ENCODE assay signal across 9 cellular contexts in genomic region chr1:15578921-15579682, GRCh38. TPM values are rescaled to one million over a fixed set of nuclear protein-coding genes. Genes with fewer than 3 reads are reported as not detected.
A peak's percentile ranks its signal among the peaks of the same experiment; 100 is the strongest.
DNase-seq lines count a peak whose midpoint lies in the region; ATAC-seq, FAIRE-seq and TF ChIP-seq lines count a peak whose summit lies in the region.
"Had no signal": no experiment of that assay in that cellular context is flagged by ENCODE, and none has a peak within 500 bp of the region (broad histone marks: within the 10 kb centered on the region; RNA-seq: fewer than 3 reads in every experiment).

No MANE protein-coding gene starts in this region.

- H3K4me1 ChIP-seq in small intestine (ENCODE audit: control insufficient read depth in 2 of 2, insufficient read depth in 1 of 2, low read depth in 1 of 2, low read length in 1 of 2) (no peaks in the 10 kb centered on the region), adrenal gland (replicated peaks in 1 of 2) (peaks cover 0 to 1% of the 10 kb centered on the region in 2 donors)

- FAIRE-seq in small intestine (lab: Jason Lieb, UNC) (no peak), urothelium cell line (lab: Jason Lieb, UNC) (no peak)

- H3K27me3 ChIP-seq in small intestine (ENCODE audit: control insufficient read depth in 2 of 2, insufficient read depth in 2 of 2, low read length in 2 of 2) (no peaks in the 10 kb centered on the region), adrenal gland (no peaks in the 10 kb centered on the region)

- H3K9me3 ChIP-seq in small intestine (ENCODE audit: control insufficient read depth, low read depth) (no peaks in the 10 kb centered on the region), adrenal gland (replicated peaks in 1 of 3) (no peaks in the 10 kb centered on the region)

- H3K4me3 ChIP-seq in small intestine (ENCODE audit: low read depth in 1 of 2, low read length in 2 of 2) (no peak overlapping the region), adrenal gland (no peak overlapping the region)

- 75 to 87% (median 82%) methylated on average over 16 of the region's 16 CpGs for WGBS in small intestine, 3 donors
- 82 to 87% (median 86%) methylated on average over 7 to 16 of the region's 16 CpGs for WGBS in adrenal gland, 4 donors

- TF ChIP-seq CTCF in adrenal gland (IDR thresholded peaks at IDR 0.05): no peak

- DNase-seq in T-helper 1 cell: peak in 3 of 5 donors; percentile 6 to 79 (median 21)
- DNase-seq in small intestine: no peak
- no peak for DNase-seq in SHP77 treated with DMSO at 0.1 percent for 48 hours (lab: John Stamatoyannopoulos, UW)
- DNase-seq in urothelium cell line (ENCODE audit: low spot score): no peak
- no peak for DNase-seq in occipital lobe (lab: John Stamatoyannopoulos, UW)
- no peak for DNase-seq in adrenal gland
- DNase-seq: NCI-H1930 had no signal

- H3K36me3 ChIP-seq in small intestine (ENCODE audit: control insufficient read depth in 2 of 2, insufficient read depth in 2 of 2, low read length in 2 of 2) (no peaks in the 10 kb centered on the region), adrenal gland (replicated peaks in 1 of 2) (no peaks in the 10 kb centered on the region)

- H3K27ac ChIP-seq in angular gyrus (ENCODE audit: low read depth, low read length): peak overlapping the region; percentile 61
- H3K27ac ChIP-seq in small intestine (ENCODE audit: low read depth in 1 of 2, low read length in 1 of 2): peak overlapping the region; percentile 2 to 54
- H3K27ac ChIP-seq in adrenal gland: peak overlapping the region in 1 of 5 donors; percentile 29

- intact Hi-C loops in adrenal gland (cut with DNase I): no loop called here

- peak; percentile 60 for ATAC-seq in GM18907 (IDR thresholded peaks at IDR 0.05; ENCODE audit: unreplicated experiment)

- TF ChIP-seq POLR2A in adrenal gland (IDR thresholded peaks at IDR 0.05): no peak

RNA-seq across cellular contexts. Expression of gene AGMAT, which starts 5.7 kb away (rescaled TPM):
- 10 to 100 TPM; 18.9 to 32.2 (median 22.1) TPM for polyA plus RNA-seq in small intestine
- total RNA-seq in occipital lobe: 0.47 TPM
- 1 to 10 TPM in 7 of 8 donors, under 1 TPM in 1; 0.37 to 4.0 (median 1.5) TPM for total RNA-seq in adrenal gland
- polyA plus RNA-seq in adrenal gland: 1 to 10 TPM in 1 of 3 donors, under 1 TPM in 2; 0.16 to 5.6 (median 0.30) TPM

RNA-seq across cellular contexts. Expression of gene DDI2, which starts 38.2 kb away (rescaled TPM):
- polyA plus RNA-seq in small intestine (10 to 100 TPM in 1 of 3 donors, 1 to 10 TPM in 2; 4.3 to 10.5 (median 8.9) TPM), adrenal gland (10 to 100 TPM in 2 of 3 donors, 1 to 10 TPM in 1; 5.3 to 19.1 (median 12.7) TPM)
- total RNA-seq in occipital lobe (20.9 TPM), adrenal gland (10 to 100 TPM; 12.1 to 46.3 (median 34.8) TPM)

RNA-seq across cellular contexts. Expression of gene DNAJC16, which starts 52.5 kb away (rescaled TPM):
- polyA plus RNA-seq in small intestine: 1 to 10 TPM; 1.6 to 5.4 (median 2.7) TPM
- 13.1 TPM for total RNA-seq in occipital lobe
- total RNA-seq in adrenal gland: 10 to 100 TPM; 12.2 to 34.0 (median 24.0) TPM
- 10 to 100 TPM in 1 of 3 donors, 1 to 10 TPM in 2; 4.8 to 13.6 (median 8.0) TPM for polyA plus RNA-seq in adrenal gland

RNA-seq across cellular contexts. Expression of gene CASP9, which starts 55.1 kb away (rescaled TPM):
- polyA plus RNA-seq in small intestine (10 to 100 TPM; 13.8 to 23.7 (median 15.1) TPM), adrenal gland (10 to 100 TPM; 55.7 to 63.6 (median 62.5) TPM)
- total RNA-seq in occipital lobe (2.3 TPM), adrenal gland (10 to 100 TPM; 16.1 to 89.8 (median 22.6) TPM)

Comparison
In these comparisons a context has a peak if more than half of its experiments do, and no peak if none do; other contexts are left out.
1. DNase-seq: peak in T-helper 1 cell (3 of 5); none in small intestine (single experiment), SHP77 treated with DMSO at 0.1 percent for 48 hours (single experiment), urothelium cell line (single experiment), occipital lobe (single experiment) and adrenal gland (0 of 7).